25 cellular contexts compared by ENCODE assay signal in genomic region chr14:105900398-105901160, GRCh38.
"Had no signal": no experiment of that assay in that cellular context is flagged by ENCODE, and none has a peak within 500 bp of the region (broad histone marks: within the 10 kb centered on the region; RNA-seq: fewer than 3 reads in every experiment).

No MANE protein-coding gene starts in this region.

- H3K4me3 ChIP-seq: ascending aorta, body of pancreas, SK-N-MC had no signal

- H3K9me3 ChIP-seq: ascending aorta, body of pancreas had no signal

- H3K27ac Mint-ChIP-seq: activated CD8-positive, alpha-beta memory T cell treated with anti-CD3 and anti-CD28 coated beads, Interleukin-2, amount 10 ng/mL, durations not matched to agents 7 days and 5 days; activated naive CD8-positive, alpha-beta T cell treated with anti-CD3 and anti-CD28 coated beads, Interleukin-2, amount 50 U/mL, for 24 hours; T-cell had no signal

- H3K4me1 ChIP-seq: ascending aorta, body of pancreas had no signal

- H3K4me3 Mint-ChIP-seq: activated CD8-positive, alpha-beta memory T cell treated with anti-CD3 and anti-CD28 coated beads, Interleukin-2, amount 10 ng/mL, durations not matched to agents 7 days and 5 days; activated naive CD8-positive, alpha-beta T cell treated with anti-CD3 and anti-CD28 coated beads, Interleukin-2, amount 50 U/mL, for 24 hours; activated T-cell treated with anti-CD3 and anti-CD28 coated beads, Interleukin-2, amount 50 U/mL, for 4 hours; T-cell had no signal

- H3K27me3 Mint-ChIP-seq: activated CD8-positive, alpha-beta memory T cell treated with anti-CD3 and anti-CD28 coated beads, Interleukin-2, amount 10 ng/mL, durations not matched to agents 7 days and 5 days; activated naive CD8-positive, alpha-beta T cell treated with anti-CD3 and anti-CD28 coated beads, Interleukin-2, amount 50 U/mL, for 24 hours had no signal

- H3K9me3 Mint-ChIP-seq: activated naive CD4-positive, alpha-beta T cell treated with anti-CD3 and anti-CD28 coated beads, Interleukin-2, amount 50 U/mL, for 72 hours; activated naive CD8-positive, alpha-beta T cell treated with anti-CD3 and anti-CD28 coated beads, Interleukin-2, amount 50 U/mL, for 24 hours; activated T-cell treated with anti-CD3 and anti-CD28 coated beads, Interleukin-2, amount 50 U/mL, for 4 hours; T-cell had no signal

- H3K36me3 ChIP-seq: ascending aorta had no signal

- ATAC-seq: activated CD4-positive, CD25-positive, alpha-beta regulatory T cell treated with anti-CD3 and anti-CD28 coated beads, Interleukin-2, amount 50 U/mL, for 24 hours; activated CD8-positive, alpha-beta memory T cell treated with anti-CD3 and anti-CD28 coated beads, Interleukin-2, amount 10 ng/mL, durations not matched to agents 7 days and 5 days; activated naive CD4-positive, alpha-beta T cell treated with anti-CD3 and anti-CD28 coated beads, Interleukin-2, amount 50 U/mL, for 72 hours; activated naive CD8-positive, alpha-beta T cell treated with anti-CD3 and anti-CD28 coated beads, Interleukin-2, amount 50 U/mL, for 24 hours; activated T-cell treated with anti-CD3 and anti-CD28 coated beads, Interleukin-2, amount 50 U/mL, for 4 hours; body of pancreas; T-cell had no signal

- H3K27me3 ChIP-seq: ascending aorta, body of pancreas had no signal

- DNase-seq: activated CD4-positive, alpha-beta T cell treated with anti-CD3 and anti-CD28 coated beads for 4 hours; activated CD8-positive, alpha-beta memory T cell treated with anti-CD3 and anti-CD28 coated beads, Interleukin-2, amount 10 ng/mL, durations not matched to agents 7 days and 5 days; activated effector memory CD4-positive, alpha-beta T cell treated with anti-CD3 and anti-CD28 coated beads, Interleukin-2, amount 50 U/mL, for 16 hours; activated naive CD4-positive, alpha-beta T cell treated with Interleukin-2 at 50 U/mL for 16 hours; activated naive CD8-positive, alpha-beta T cell treated with anti-CD3 and anti-CD28 coated beads, Interleukin-2, amount 50 U/mL, for 24 hours; activated T-cell treated with anti-CD3 and anti-CD28 coated beads, Interleukin-2, amount 50 U/mL, for 4 hours; amniotic stem cell; body of pancreas; central memory CD4-positive, alpha-beta T cell; MM.1S; NCI-H1105; NCI-H1436; NCI-H1694 treated with DMSO at 0.1 percent for 48 hours; NCI-H2029 treated with DMSO at 0.1 percent for 48 hours; NCI-H345; NCI-H510A; NCI-H526 treated with DMSO at 0.1 percent for 48 hours; NCI-H82; T-cell; T-helper 2 cell; T1000 had no signal

- H3K36me3 Mint-ChIP-seq: activated CD8-positive, alpha-beta memory T cell treated with anti-CD3 and anti-CD28 coated beads, Interleukin-2, amount 10 ng/mL, durations not matched to agents 7 days and 5 days; activated naive CD4-positive, alpha-beta T cell treated with anti-CD3 and anti-CD28 coated beads, Interleukin-2, amount 50 U/mL, for 72 hours; T-cell had no signal
